Comparison of ENCODE assay signal across 29 cellular contexts in the genomic region with DNA sequence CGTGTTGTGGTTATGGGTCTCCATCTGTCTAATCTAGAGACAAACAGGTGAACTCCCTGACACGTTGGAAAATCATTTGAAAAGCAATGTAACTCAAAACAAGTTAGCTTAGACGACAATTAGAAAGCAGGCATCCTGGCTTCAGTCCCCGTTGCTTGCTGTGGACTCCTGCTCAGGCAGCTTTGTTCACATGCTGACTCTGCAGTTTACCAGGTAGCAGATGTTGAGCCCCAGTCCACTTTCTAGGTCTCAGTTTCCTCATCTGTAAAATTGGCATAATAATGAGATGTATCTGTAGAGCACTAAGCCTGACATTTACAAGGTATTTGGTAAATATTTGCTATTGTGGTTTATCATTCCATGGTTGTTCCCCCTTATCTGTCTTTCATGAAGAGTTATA.
"Had no signal": no experiment of that assay in that cellular context is flagged by ENCODE, and none has a peak within 500 bp of the region (broad histone marks: within the 10 kb centered on the region; RNA-seq: fewer than 3 reads in every experiment).

No MANE protein-coding gene starts in this region.

- H3K4me3 ChIP-seq: ascending aorta, breast epithelium, cardiac muscle cell, colonic mucosa, esophagus squamous epithelium, gastroesophageal sphincter, heart right ventricle, hepatocyte had no signal

- H3K36me3 ChIP-seq: ascending aorta, breast epithelium, cardiac muscle cell, colonic mucosa, esophagus squamous epithelium, heart right ventricle had no signal

- H3K27me3 ChIP-seq: ascending aorta, breast epithelium, cardiac muscle cell, colonic mucosa, esophagus squamous epithelium, gastroesophageal sphincter, hepatocyte had no signal

- H2AFZ ChIP-seq: hepatocyte had no signal

- H3K27ac ChIP-seq: ascending aorta, breast epithelium, cardiac muscle cell, colonic mucosa, epithelial cell of prostate, esophagus squamous epithelium, gastroesophageal sphincter, heart right ventricle, hepatocyte had no signal

- H3K9me3 ChIP-seq: ascending aorta, breast epithelium, colonic mucosa, esophagus squamous epithelium, gastroesophageal sphincter, heart right ventricle had no signal

- FAIRE-seq: endometrium, endothelial cell of umbilical vein had no signal

- ATAC-seq: activated CD4-positive, alpha-beta T cell treated with anti-CD3 and anti-CD28 coated beads for 36 hours; activated CD8-positive, alpha-beta memory T cell treated with anti-CD3 and anti-CD28 coated beads, Interleukin-2, amount 10 ng/mL, durations not matched to agents 7 days and 5 days; activated CD8-positive, alpha-beta T cell treated with anti-CD3 and anti-CD28 coated beads, Interleukin-2, amount 10 ng/mL, durations not matched to agents 7 days and 5 days; activated naive CD4-positive, alpha-beta T cell treated with anti-CD3 and anti-CD28 coated beads, Interleukin-2, amount 50 U/mL, for 72 hours; gastroesophageal sphincter; heart right ventricle had no signal

- H3K4me1 ChIP-seq: ascending aorta, breast epithelium, colonic mucosa, esophagus squamous epithelium, gastroesophageal sphincter, heart right ventricle had no signal

- H3K4me2 ChIP-seq: hepatocyte had no signal

- DNase-seq: activated CD4-positive, alpha-beta memory T cell treated with anti-CD3 and anti-CD28 coated beads for 36 hours; activated CD4-positive, alpha-beta T cell treated with anti-CD3 and anti-CD28 coated beads for 36 hours; activated CD4-positive, alpha-beta T cell treated with anti-CD3 and anti-CD28 coated beads, Interleukin-2, amount 10 ng/mL, durations not matched to agents 24 days and 14 days; activated CD4-positive, CD25-positive, alpha-beta regulatory T cell; activated CD4-positive, CD25-positive, alpha-beta regulatory T cell treated with anti-CD3 and anti-CD28 coated beads, Interleukin-2, amount 50 U/mL, for 72 hours; activated CD8-positive, alpha-beta memory T cell treated with anti-CD3 and anti-CD28 coated beads, Interleukin-2, amount 10 ng/mL, durations not matched to agents 7 days and 5 days; activated CD8-positive, alpha-beta memory T cell treated with anti-CD3 and anti-CD28 coated beads, Interleukin-2, amount 50 U/mL, for 4 hours; activated CD8-positive, alpha-beta T cell treated with anti-CD3 and anti-CD28 coated beads, Interleukin-2, amount 10 ng/mL, durations not matched to agents 7 days and 5 days; activated gamma-delta T cell; activated naive CD4-positive, alpha-beta T cell; activated naive CD4-positive, alpha-beta T cell treated with anti-CD3 and anti-CD28 coated beads, Interleukin-2, amount 10 ng/mL, durations not matched to agents 7 days and 5 days; activated naive CD8-positive, alpha-beta T cell treated with anti-CD3 and anti-CD28 coated beads, Interleukin-2, amount 10 ng/mL, durations not matched to agents 7 days and 5 days; activated T-cell treated with anti-CD3 and anti-CD28 coated beads, Interleukin-2, amount 50 U/mL, for 1 hour; activated T-cell treated with anti-CD3 and anti-CD28 coated beads, Interleukin-2, amount 50 U/mL, for 48 hours; central memory CD4-positive, alpha-beta T cell; cerebellar nuclear complex; colonic mucosa; effector CD8-positive, alpha-beta T cell; esophagus squamous epithelium; heart right ventricle had no signal
